8 cellular contexts compared by ENCODE assay signal in the genomic region with DNA sequence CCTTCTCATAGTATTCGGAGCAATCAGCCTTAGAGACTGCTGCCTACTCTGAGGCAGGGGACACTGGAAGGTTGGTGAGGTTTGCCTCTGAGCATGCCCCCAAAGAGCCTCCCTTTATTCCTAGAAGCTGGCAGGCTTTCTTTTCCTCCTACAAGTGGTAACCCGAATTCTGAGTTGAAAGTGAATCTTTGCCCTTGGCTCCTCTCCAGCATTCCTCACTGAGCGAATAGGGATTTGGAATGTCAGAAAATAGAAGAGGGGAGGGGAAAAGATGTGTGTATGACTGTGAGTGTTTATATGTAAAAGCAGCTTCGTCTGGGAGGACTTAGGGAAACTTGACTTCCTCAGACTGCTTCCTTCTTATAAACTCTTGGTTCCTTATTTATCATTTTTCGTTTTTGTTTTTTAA.
DNase-seq lines count a peak whose midpoint lies in the region; ATAC-seq and TF ChIP-seq lines count a peak whose summit lies in the region.
"Not testable (repeated sequence)": the region's sequence is repeated elsewhere in the genome, so short reads cannot be mapped to it uniquely, and the experiment has no call there.

No MANE protein-coding gene starts in this region.

- TF ChIP-seq CTCF in Calu3 (IDR thresholded peaks at IDR 0.05; ENCODE audit: unreplicated experiment); WI38 (IDR thresholded peaks at IDR 0.05; ENCODE audit: low read depth, low read length); dorsolateral prefrontal cortex (IDR thresholded peaks at IDR 0.05 in 54 of 56, conservative IDR thresholded peaks at IDR 0.05 in 2 of 56; ENCODE audit: low read depth in 1 of 56, partially characterized antibody in 56 of 56); cardiac muscle cell (IDR thresholded peaks at IDR 0.05; ENCODE audit: low read depth, low read length); lower lobe of right lung (IDR thresholded peaks at IDR 0.05); upper lobe of left lung (IDR thresholded peaks at IDR 0.05): not testable (repeated sequence)

- WGBS in upper lobe of left lung, 2 donors, result 7 to 21% methylated on average over 5 of the region's 5 CpGs

- H3K4me3 ChIP-seq in WI38 (ENCODE audit: low read depth, low read length), result peak overlapping the region; percentile 64
- H3K4me3 ChIP-seq in dorsolateral prefrontal cortex, result peak overlapping the region in 25 of 59 donors; percentile 1 to 52 (median 29)
- H3K4me3 ChIP-seq in cardiac muscle cell, result not testable (repeated sequence)
- H3K4me3 ChIP-seq in lower lobe of right lung, result peak overlapping the region; percentile 42
- peak overlapping the region in 3 of 4 donors; percentile 17 to 35 (median 22) for H3K4me3 ChIP-seq in upper lobe of left lung

- not testable (repeated sequence) for H3K4me3 Mint-ChIP-seq in Calu3 (ENCODE audit: low read depth, unreplicated experiment)

- not testable (repeated sequence) for H3K27me3 ChIP-seq in dorsolateral prefrontal cortex; cardiac muscle cell; lower lobe of right lung (ENCODE audit: low read depth); upper lobe of left lung

- H3K4me1 ChIP-seq in cardiac muscle cell (ENCODE audit: low read depth), result peaks cover 36% of the 10 kb centered on the region
- H3K4me1 ChIP-seq in lower lobe of right lung, result not testable (repeated sequence)
- peaks cover 11 to 15% (median 13%) of the 10 kb centered on the region in 4 donors for H3K4me1 ChIP-seq in upper lobe of left lung

- intact Hi-C loops in Calu3 (cut with micrococcal nuclease; ENCODE audit: unreplicated experiment); dorsolateral prefrontal cortex (cut with DNase I); lower lobe of right lung (cut with DNase I): not testable (repeated sequence)

- peak; percentile 68 to 80 for ATAC-seq in lower lobe of right lung
- ATAC-seq in upper lobe of left lung (ENCODE audit: low FRiP score in 2 of 2), result peak in 1 of 2 donors; percentile 75

- H3K36me3 Mint-ChIP-seq in Calu3 (ENCODE audit: insufficient read depth, unreplicated experiment), result not testable (repeated sequence)

- H3K36me3 ChIP-seq in cardiac muscle cell, lower lobe of right lung, upper lobe of left lung: not testable (repeated sequence)

- TF ChIP-seq EP300 in upper lobe of left lung (IDR thresholded peaks at IDR 0.05), result not testable (repeated sequence)

- H3K9me3 ChIP-seq in cardiac muscle cell (ENCODE audit: low read depth); lower lobe of right lung; upper lobe of left lung: not testable (repeated sequence)

- H3K27ac ChIP-seq in dorsolateral prefrontal cortex (peak overlapping the region in 32 of 59 donors; percentile 1 to 69 (median 28)), cardiac muscle cell (peak overlapping the region; percentile 90), lower lobe of right lung (peak overlapping the region; percentile 76), upper lobe of left lung (peak overlapping the region; percentile 71 to 81 (median 74))

- DNase-seq in Calu3 (peak; percentile 13), LHCN-M2 (ENCODE audit: low read depth) (peak; percentile 77), cardiac muscle cell (ENCODE audit: low read depth in 1 of 2, low spot score in 1 of 2) (peak; percentile 68 to 83), putamen (ENCODE audit: low spot score) (peak; percentile 6)
- DNase-seq in dorsolateral prefrontal cortex, lower lobe of right lung, upper lobe of left lung: not testable (repeated sequence)

- TF ChIP-seq POLR2A in upper lobe of left lung (IDR thresholded peaks at IDR 0.05), result not testable (repeated sequence)

- CTCF ChIA-PET in Calu3 (lab: Charles Lee), result not testable (repeated sequence)

- H3K4me1 Mint-ChIP-seq in Calu3 (ENCODE audit: low read depth, unreplicated experiment), result peaks cover 13% of the 10 kb centered on the region

- H3K27ac Mint-ChIP-seq in Calu3 (ENCODE audit: unreplicated experiment), result not testable (repeated sequence)

- not testable (repeated sequence) for H3K9me3 Mint-ChIP-seq in Calu3 (ENCODE audit: low read depth, unreplicated experiment)

- not testable (repeated sequence) for BruUV-seq in Calu3 (replicated peaks; lab: Mats Ljungman, UMichigan)

- H3K27me3 Mint-ChIP-seq in Calu3 (ENCODE audit: unreplicated experiment), result not testable (repeated sequence)

Comparison
In these comparisons a context has a peak if more than half of its experiments do, and no peak if none do; other contexts are left out.
1. H3K27ac ChIP-seq: peak in every context shown above with its lines; median percentile 90 in cardiac muscle cell; 76 in lower lobe of right lung; 74 in upper lobe of left lung; 28 in dorsolateral prefrontal cortex.